Comparison of ENCODE assay signal across 9 cellular contexts in the genomic region with DNA sequence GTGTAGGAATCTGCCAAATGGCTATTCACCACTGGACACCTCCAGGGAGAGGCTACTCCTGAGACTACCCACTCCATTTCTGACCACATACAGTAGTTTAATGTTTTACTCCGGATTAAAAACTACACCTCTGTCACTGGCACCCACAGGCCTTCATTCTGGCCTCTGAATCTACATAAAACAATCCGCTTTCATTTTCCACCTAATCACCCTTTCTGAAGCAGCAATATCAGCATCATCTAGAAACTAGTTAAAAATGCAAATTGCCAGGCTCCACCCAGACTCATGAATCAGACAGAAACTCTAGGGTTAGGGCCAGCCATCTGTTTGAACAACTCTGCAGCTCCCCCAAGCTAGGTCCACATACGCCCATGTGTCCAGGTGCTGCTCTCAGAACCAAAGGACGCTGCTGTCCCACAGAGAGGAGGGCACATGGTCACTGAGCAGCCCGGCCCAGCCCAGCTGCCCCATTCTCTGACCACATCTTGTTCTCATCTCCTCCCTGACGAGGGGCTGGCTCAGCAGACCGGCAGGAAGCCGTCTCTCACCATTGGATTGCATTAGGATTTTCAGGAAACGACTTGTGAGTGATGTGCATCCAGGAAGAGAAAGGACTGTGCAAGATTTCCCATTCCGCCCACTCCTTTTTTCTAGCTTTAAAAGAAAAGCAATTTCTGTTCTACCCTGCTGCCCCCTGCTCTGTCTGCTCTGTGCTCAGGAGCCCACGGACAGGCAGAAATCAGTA. TPM values are rescaled to one million over a fixed set of nuclear protein-coding genes. Genes with fewer than 3 reads are reported as not detected.
A peak's percentile ranks its signal among the peaks of the same experiment; 100 is the strongest.
DNase-seq lines count a peak whose midpoint lies in the region; ATAC-seq, FAIRE-seq and TF ChIP-seq lines count a peak whose summit lies in the region.
"Had no signal": no experiment of that assay in that cellular context is flagged by ENCODE, and none has a peak within 500 bp of the region (broad histone marks: within the 10 kb centered on the region; RNA-seq: fewer than 3 reads in every experiment).

No MANE protein-coding gene starts in this region.

- H3K27ac ChIP-seq in endothelial cell of umbilical vein (ENCODE audit: insufficient read depth, low read depth, low read length) (peak overlapping the region; percentile 72), ovary (no peak overlapping the region)
- H3K27ac ChIP-seq: 22Rv1 had no signal

- H3K4me2 ChIP-seq in endothelial cell of umbilical vein (ENCODE audit: insufficient read depth, low read length): peak overlapping the region; percentile 59

- peak; percentile 97 for FAIRE-seq in endothelial cell of umbilical vein (lab: Jason Lieb, UNC)

- POLR2A ChIA-PET in endothelial cell of umbilical vein (lab: Charles Lee): interaction anchor here (0.5 kb wide), 1 partner anchor 28 kb away, joined by 7 read pairs; no protein-coding TSS in a partner anchor

- ATAC-seq in HG03135 (IDR thresholded peaks at IDR 0.05; ENCODE audit: unreplicated experiment): peak; percentile 97

- H3K79me2 ChIP-seq in endothelial cell of umbilical vein (ENCODE audit: control insufficient read depth, insufficient read depth, low read length): no peaks in the 10 kb centered on the region

- H3K4me3 ChIP-seq in endothelial cell of umbilical vein (replicated peaks in 1 of 3; ENCODE audit: insufficient read depth in 1 of 3, low read depth in 1 of 3, low read length in 3 of 3): no peak overlapping the region
- H3K4me3 ChIP-seq in ovary: no peak overlapping the region

- peak overlapping the region; percentile 96 for H2AFZ ChIP-seq in endothelial cell of umbilical vein (ENCODE audit: low read depth, low read length)

- H3K27me3 ChIP-seq in endothelial cell of umbilical vein (ENCODE audit: control insufficient read depth in 2 of 2, insufficient read depth in 2 of 2, low read length in 2 of 2) (no peaks in the 10 kb centered on the region), ovary (no peaks in the 10 kb centered on the region)

- dilution Hi-C loops in endothelial cell of umbilical vein (cut with MboI; ENCODE audit: extremely low pct_ligation_motif_present, low sequenced_read_pairs): no loop called here

- H3K9ac ChIP-seq in endothelial cell of umbilical vein (replicated peaks; ENCODE audit: extremely low read depth, insufficient read depth, low read length): peak overlapping the region; percentile 19

- H3K9me1 ChIP-seq in endothelial cell of umbilical vein (replicated peaks; ENCODE audit: control insufficient read depth, extremely low read depth, insufficient read depth, low read length): no peaks in the 10 kb centered on the region

- DNase-seq in DMS 273 (lab: John Stamatoyannopoulos, UW; ENCODE audit: unreplicated experiment) (peak; percentile 27), DMS 273 treated with DMSO at 0.1 percent for 48 hours (lab: John Stamatoyannopoulos, UW) (no peak), endothelial cell of umbilical vein (ENCODE audit: low read depth, low spot score) (peak; percentile 79), ovary (peak in 3 of 5 donors; percentile 23 to 41 (median 33)), T-helper 9 cell (no peak), GF-D8 (lab: John Stamatoyannopoulos, UW) (no peak)
- peak; percentile 57 for DNase-seq in activated CD4-positive, alpha-beta T cell treated with anti-CD3 and anti-CD28 coated beads for 48 hours

- CTCF ChIA-PET in endothelial cell of umbilical vein (lab: Charles Lee): interaction anchor here (0.8 to 2.3 kb wide), 8 partner anchors 9 to 202 kb away, joined by 3 to 7 read pairs (median 3); no protein-coding TSS in a partner anchor

- H3K36me3 ChIP-seq in endothelial cell of umbilical vein (ENCODE audit: control insufficient read depth in 2 of 2, extremely low read depth in 1 of 2, insufficient read depth in 2 of 2, low read length in 2 of 2) (peaks cover 0 to 3% of the 10 kb centered on the region in 2 experiments), ovary (no peaks in the 10 kb centered on the region)

- TF ChIP-seq EP300 in ovary (IDR thresholded peaks at IDR 0.05): no peak

- peaks cover 20% of the 10 kb centered on the region for H3K4me1 ChIP-seq in endothelial cell of umbilical vein (ENCODE audit: control insufficient read depth, extremely low read depth, insufficient read depth, low read length)
- H3K4me1 ChIP-seq in ovary (ENCODE audit: insufficient read depth): peaks cover 15% of the 10 kb centered on the region

- intact Hi-C loops in endothelial cell of umbilical vein (cut with micrococcal nuclease) (loop anchor here (1.0 to 2.0 kb wide), 2 partner anchors 24 to 34 kb away; partner anchors contain the start of gene ADAM19), ovary (cut with DNase I) (no loop called here)

- TF ChIP-seq CTCF in endothelial cell of umbilical vein (IDR thresholded peaks at IDR 0.05; ENCODE audit: extremely low read depth in 1 of 2, insufficient read depth in 1 of 2, low read depth in 1 of 2, low read length in 2 of 2) (no peak), ovary (IDR thresholded peaks at IDR 0.05) (no peak)

- TF ChIP-seq POLR2A in endothelial cell of umbilical vein (IDR thresholded peaks at IDR 0.05; ENCODE audit: low read depth, low read length) (no peak), ovary (IDR thresholded peaks at IDR 0.05) (no peak)

- no peaks in the 10 kb centered on the region for H3K9me3 ChIP-seq in endothelial cell of umbilical vein (replicated peaks; ENCODE audit: control insufficient read depth, insufficient read depth, low read length)
- H3K9me3 ChIP-seq in ovary: no peaks in the 10 kb centered on the region

- 35 to 46% (median 38%) methylated on average over 11 of the region's 11 CpGs for WGBS in ovary, 3 donors

- no TSS peak for BruUV-seq in endothelial cell of umbilical vein (replicated peaks; lab: Mats Ljungman, UMichigan)

- H4K20me1 ChIP-seq in endothelial cell of umbilical vein (replicated peaks; ENCODE audit: control insufficient read depth, extremely low read depth, insufficient read depth, low read length): no peaks in the 10 kb centered on the region

TF ChIP-seq in endothelial cell of umbilical vein, 7 proteins besides CTCF, POLR2A, EP300 and RAD21:
- TF ChIP-seq FOS (IDR thresholded peaks at IDR 0.05; ENCODE audit: borderline replicate concordance, insufficient read depth, low read length) (no peak), POLR2AphosphoS5 (IDR thresholded peaks at IDR 0.05; ENCODE audit: insufficient read depth, low read depth, low read length) (no peak), JUN (IDR thresholded peaks at IDR 0.05; ENCODE audit: borderline replicate concordance, insufficient read depth, insufficient read length, low read depth) (no peak), GATA2 (IDR thresholded peaks at IDR 0.05; ENCODE audit: insufficient read depth, insufficient read length, low read depth, low read length) (no peak), EZH2 (IDR thresholded peaks at IDR 0.05; ENCODE audit: borderline replicate concordance, low read depth, low read length, severe bottlenecking) (no peak)

RNA-seq across cellular contexts. Expression of gene ADAM19, which starts 34.7 kb away (rescaled TPM):
- 22.6 and 23.8 TPM in 2 replicates for total RNA-seq in endothelial cell of umbilical vein
- 10.0 and 10.4 TPM in 2 replicates for polyA plus RNA-seq in endothelial cell of umbilical vein
- 7.9 and 8.3 TPM in 2 replicates for polyA plus RNA-seq in endothelial cell of umbilical vein (2011; cell fraction: cytosol; rRNA removed)
- polyA plus RNA-seq in endothelial cell of umbilical vein (2011; cell fraction: nucleus; rRNA removed): 26.1 and 27.2 TPM in 2 replicates
- polyA plus RNA-seq in endothelial cell of umbilical vein (2012): 17.7 and 18.4 TPM in 2 replicates
- polyA minus RNA-seq in endothelial cell of umbilical vein: 24.6 and 24.8 TPM in 2 replicates
- polyA minus RNA-seq in endothelial cell of umbilical vein (2011; cell fraction: cytosol; rRNA and poly(A)+ RNA removed): not detected
- polyA minus RNA-seq in endothelial cell of umbilical vein (2011; cell fraction: nucleus; rRNA and poly(A)+ RNA removed): 19.9 and 22.0 TPM in 2 replicates
- 10 to 100 TPM in 2 of 7 donors, 1 to 10 TPM in 5; 1.7 to 11.6 (median 3.0) TPM for total RNA-seq in ovary
- 10 to 100 TPM in 1 of 2 donors, 1 to 10 TPM in 1; 1.6 to 10.1 TPM for polyA plus RNA-seq in ovary

Comparison
In these comparisons a context has a peak if more than half of its experiments do, and no peak if none do; other contexts are left out.
1. DNase-seq: peak in DMS 273 (single experiment), activated CD4-positive, alpha-beta T cell treated with anti-CD3 and anti-CD28 coated beads for 48 hours (single experiment), endothelial cell of umbilical vein (single experiment) and ovary (3 of 5); none in DMS 273 treated with DMSO at 0.1 percent for 48 hours (single experiment), T-helper 9 cell (single experiment) and GF-D8 (single experiment).